15 cellular contexts compared by ENCODE assay signal in genomic region chr1:118821801-118822200, GRCh38.
"Had no signal": no experiment of that assay in that cellular context is flagged by ENCODE, and none has a peak within 500 bp of the region (broad histone marks: within the 10 kb centered on the region; RNA-seq: fewer than 3 reads in every experiment).

No MANE protein-coding gene starts in this region.

- H3K27me3 Mint-ChIP-seq: dendritic cell treated with granulocyte-macrophage colony-stimulating factor and Interleukin-4, amounts not matched to agents 40 ng/mL and 50 ng/mL, for 4 days; T-helper 17 cell had no signal

- H3K36me3 ChIP-seq: heart left ventricle, left ventricle myocardium inferior, ovary, tibial artery, uterus had no signal

- H3K27ac ChIP-seq: foreskin keratinocyte, heart left ventricle, left ventricle myocardium inferior, ovary, uterus had no signal

- ATAC-seq: foreskin keratinocyte, heart left ventricle, T-helper 17 cell had no signal

- H3K9me3 Mint-ChIP-seq: dendritic cell treated with granulocyte-macrophage colony-stimulating factor and Interleukin-4, amounts not matched to agents 40 ng/mL and 50 ng/mL, for 4 days had no signal

- H3K4me1 ChIP-seq: foreskin keratinocyte, heart left ventricle, left ventricle myocardium inferior, uterus had no signal

- H3K4me1 Mint-ChIP-seq: T-helper 17 cell had no signal

- H3K9me3 ChIP-seq: ovary, tibial artery, uterus had no signal

- DNase-seq: activated CD4-positive, alpha-beta T cell treated with anti-CD3 and anti-CD28 coated beads, Interleukin-2, amount 50 U/mL, for 1 hour; activated naive CD4-positive, alpha-beta T cell treated with anti-CD3 and anti-CD28 coated beads, Interleukin-2, amount 50 U/mL, for 16 hours; activated T-cell treated with anti-CD3 and anti-CD28 coated beads for 4 hours; foreskin keratinocyte; heart left ventricle; kidney; left ventricle myocardium inferior; mesendoderm; ovary; small intestine; T-helper 17 cell; uterus had no signal

- H3K4me3 ChIP-seq: heart left ventricle, left ventricle myocardium inferior, ovary, tibial artery, uterus had no signal

- H3K27ac Mint-ChIP-seq: activated T-helper 2 cell treated with anti-CD3 and anti-CD28 coated beads, Interferon-gamma antibody, Interleukin-2, Interleukin-4, amounts not matched to agents 10 μg/mL and 5 μg/mL and 100 μg/mL, durations not matched to agents 14 hours and 24 hours and 36 hours; dendritic cell treated with granulocyte-macrophage colony-stimulating factor and Interleukin-4, amounts not matched to agents 40 ng/mL and 50 ng/mL, for 4 days; T-helper 17 cell had no signal

- H3K27me3 ChIP-seq: foreskin keratinocyte, heart left ventricle, ovary, tibial artery, uterus had no signal

- H3K4me3 Mint-ChIP-seq: dendritic cell treated with granulocyte-macrophage colony-stimulating factor and Interleukin-4, amounts not matched to agents 40 ng/mL and 50 ng/mL, for 4 days; T-helper 17 cell had no signal
